ENCODE assay signal across 20 cellular contexts in the genomic region with DNA sequence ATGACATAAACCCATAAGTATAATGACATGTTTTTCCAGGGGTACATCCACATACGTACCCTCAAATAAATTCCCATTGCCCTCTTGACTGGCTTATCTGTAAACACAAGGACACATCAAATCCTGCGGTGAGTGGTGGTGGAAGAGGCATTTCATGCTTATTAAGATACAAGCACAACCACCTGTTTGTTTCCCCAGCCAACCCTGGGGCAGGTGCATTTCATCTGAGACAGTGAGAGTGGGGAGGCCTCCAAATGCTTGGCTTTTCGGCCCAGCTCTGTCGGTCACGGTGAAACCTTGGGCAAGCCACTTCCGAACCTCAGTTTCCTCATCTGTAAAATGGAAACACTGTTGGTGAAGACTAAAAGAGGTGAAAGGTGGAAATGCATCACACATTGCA. TPM values are rescaled to one million over a fixed set of nuclear protein-coding genes. Genes with fewer than 3 reads are reported as not detected.
"Had no signal": no experiment of that assay in that cellular context is flagged by ENCODE, and none has a peak within 500 bp of the region (broad histone marks: within the 10 kb centered on the region; RNA-seq: fewer than 3 reads in every experiment).

No MANE protein-coding gene starts in this region.

RNA-seq across cellular contexts. Expression of gene CELA2B, which starts 8.5 kb away (rescaled TPM):
- total RNA-seq: kidney, left colon, liver, lower lobe of right lung, mammary epithelial cell, natural killer cell, occipital lobe, progenitor cell of endocrine pancreas, pulmonary artery endothelial cell, renal cortical epithelial cell, right atrium auricular region, right lobe of liver, stomach, thyroid gland, transverse colon, vagina had no signal
- polyA plus RNA-seq: immature natural killer cell, liver, mammary epithelial cell, ovary, stomach, urinary bladder had no signal

RNA-seq across cellular contexts. Expression of gene CELA2A, which starts 27.9 kb away (rescaled TPM):
- total RNA-seq: kidney, left colon, left lung, liver, lower lobe of right lung, mammary epithelial cell, natural killer cell, occipital lobe, progenitor cell of endocrine pancreas, pulmonary artery endothelial cell, renal cortical epithelial cell, right atrium auricular region, right lobe of liver, thyroid gland, transverse colon, urinary bladder, vagina had no signal
- polyA plus RNA-seq: immature natural killer cell, liver, mammary epithelial cell, urinary bladder had no signal

RNA-seq across cellular contexts. Expression of gene CTRC, which starts 46.2 kb away (rescaled TPM):
- total RNA-seq: liver, lower lobe of right lung, mammary epithelial cell, occipital lobe, pulmonary artery endothelial cell, renal cortical epithelial cell, right atrium auricular region, right lobe of liver, stomach, urinary bladder, vagina had no signal
- polyA plus RNA-seq: immature natural killer cell, liver, mammary epithelial cell, ovary had no signal
